21 cellular contexts compared by ENCODE assay signal in genomic region chr7:44787041-44787440, GRCh38.
"Had no signal": no experiment of that assay in that cellular context is flagged by ENCODE, and none has a peak within 500 bp of the region (broad histone marks: within the 10 kb centered on the region; RNA-seq: fewer than 3 reads in every experiment).

No MANE protein-coding gene starts in this region.

- H3K27me3 Mint-ChIP-seq: activated CD4-positive, alpha-beta T cell treated with anti-CD3 and anti-CD28 coated beads, Interleukin-2, amount 10 ng/mL, durations not matched to agents 7 days and 5 days; activated CD8-positive, alpha-beta memory T cell treated with anti-CD3 and anti-CD28 coated beads, Interleukin-2, amount 10 ng/mL, durations not matched to agents 7 days and 5 days; activated T-cell treated with anti-CD3 and anti-CD28 coated beads, Interleukin-2, amount 50 U/mL, for 24 hours had no signal

- H3K36me3 ChIP-seq: right lobe of liver, upper lobe of left lung had no signal

- H3K4me1 Mint-ChIP-seq: activated CD4-positive, alpha-beta T cell treated with anti-CD3 and anti-CD28 coated beads, Interleukin-2, amount 10 ng/mL, durations not matched to agents 7 days and 5 days; nephron progenitor cell had no signal

- DNase-seq: activated CD4-positive, alpha-beta T cell treated with anti-CD3 and anti-CD28 coated beads, Interleukin-2, amount 10 ng/mL, durations not matched to agents 7 days and 5 days; activated CD4-positive, CD25-positive, alpha-beta regulatory T cell; activated CD8-positive, alpha-beta memory T cell treated with anti-CD3 and anti-CD28 coated beads, Interleukin-2, amount 10 ng/mL, durations not matched to agents 7 days and 5 days; activated effector memory CD4-positive, alpha-beta T cell treated with Interleukin-2 at 50 U/mL for 16 hours; activated T-cell treated with anti-CD3 and anti-CD28 coated beads, Interleukin-2, amount 50 U/mL, for 24 hours; amniotic stem cell; central memory CD4-positive, alpha-beta T cell; cortex of kidney; effector CD8-positive, alpha-beta T cell; islet precursor cell; mammary epithelial cell; mucosa of descending colon; nephron progenitor cell; psoas muscle; right lobe of liver; stimulated activated CD4-positive, alpha-beta T cell treated with anti-CD3 and anti-CD28 coated beads, Interleukin-2, amount 100 ng/mL, for 24 hours; stimulated activated naive CD4-positive, alpha-beta T cell treated with Interleukin-2 at 50 U/mL for 16 hours; upper lobe of left lung had no signal

- H3K27ac ChIP-seq: psoas muscle, right lobe of liver, upper lobe of left lung had no signal

- H3K4me3 ChIP-seq: body of pancreas, mucosa of descending colon, psoas muscle, right lobe of liver, upper lobe of left lung had no signal

- H3K4me1 ChIP-seq: psoas muscle, right lobe of liver, upper lobe of left lung had no signal

- H3K9me3 ChIP-seq: body of pancreas, mucosa of descending colon, psoas muscle, right lobe of liver had no signal

- H3K4me3 Mint-ChIP-seq: activated CD4-positive, alpha-beta T cell treated with anti-CD3 and anti-CD28 coated beads, Interleukin-2, amount 10 ng/mL, durations not matched to agents 7 days and 5 days; activated CD8-positive, alpha-beta memory T cell treated with anti-CD3 and anti-CD28 coated beads, Interleukin-2, amount 10 ng/mL, durations not matched to agents 7 days and 5 days; activated T-cell treated with anti-CD3 and anti-CD28 coated beads, Interleukin-2, amount 50 U/mL, for 24 hours; nephron progenitor cell had no signal

- H3K27ac Mint-ChIP-seq: activated CD4-positive, alpha-beta T cell treated with anti-CD3 and anti-CD28 coated beads, Interleukin-2, amount 10 ng/mL, durations not matched to agents 7 days and 5 days; activated CD8-positive, alpha-beta memory T cell treated with anti-CD3 and anti-CD28 coated beads, Interleukin-2, amount 10 ng/mL, durations not matched to agents 7 days and 5 days; activated naive CD4-positive, alpha-beta T cell treated with anti-CD3 and anti-CD28 coated beads, Interleukin-2, amount 50 U/mL, for 72 hours; activated T-cell treated with anti-CD3 and anti-CD28 coated beads, Interleukin-2, amount 50 U/mL, for 24 hours; nephron progenitor cell had no signal

- H3K27me3 ChIP-seq: body of pancreas, right lobe of liver, upper lobe of left lung had no signal

- ATAC-seq: activated CD8-positive, alpha-beta memory T cell treated with anti-CD3 and anti-CD28 coated beads, Interleukin-2, amount 10 ng/mL, durations not matched to agents 7 days and 5 days; activated naive CD4-positive, alpha-beta T cell treated with anti-CD3 and anti-CD28 coated beads, Interleukin-2, amount 50 U/mL, for 72 hours; left lobe of liver; mucosa of descending colon; psoas muscle; right lobe of liver had no signal
